In genomic region chr1:94541175-94542087, GRCh38 we compare ENCODE assay signal across 8 cellular contexts. TPM values are rescaled to one million over a fixed set of nuclear protein-coding genes. Genes with fewer than 3 reads are reported as not detected.
A peak's percentile ranks its signal among the peaks of the same experiment; 100 is the strongest.
DNase-seq lines count a peak whose midpoint lies in the region; ATAC-seq and TF ChIP-seq lines count a peak whose summit lies in the region.

TSS of gene F3 (minus strand) at chr1:94541759. CDS start at chr1:94541636, 123 bp downstream.

- peaks cover 25% of the 10 kb centered on the region for H3K27me3 ChIP-seq in HUES6 (ENCODE audit: control insufficient read depth, insufficient read depth, low read length)
- peaks cover 20% of the 10 kb centered on the region for H3K27me3 ChIP-seq in left ventricle myocardium inferior (ENCODE audit: low read depth)
- no peaks in the 10 kb centered on the region for H3K27me3 ChIP-seq in upper lobe of right lung

- H3K27ac Mint-ChIP-seq in progenitor cell of endocrine pancreas: peak within 1 kb of the TSS; percentile 96

- DNase-seq in COR-L47 (lab: John Stamatoyannopoulos, UW): peak; percentile 53
- peak; percentile 42 for DNase-seq in SKM-1 (lab: John Stamatoyannopoulos, UW; ENCODE audit: unreplicated experiment)
- DNase-seq in amniotic epithelial cell (ENCODE audit: low read depth): peak; percentile 87
- DNase-seq in left ventricle myocardium inferior: peak; percentile 89
- peak; percentile 75 for DNase-seq in progenitor cell of endocrine pancreas (ENCODE audit: low spot score, unreplicated experiment)
- peak; percentile 97 for DNase-seq in upper lobe of right lung

- intact Hi-C loops in left ventricle myocardium inferior (cut with micrococcal nuclease): no loop called here
- intact Hi-C loops in upper lobe of right lung (cut with DNase I): no loop called here

- H3K9me3 Mint-ChIP-seq in progenitor cell of endocrine pancreas (ENCODE audit: low read depth): no peaks in the 10 kb centered on the region

- peaks cover 57% of the 10 kb centered on the region for H3K4me1 Mint-ChIP-seq in progenitor cell of endocrine pancreas (ENCODE audit: low read depth)

- H3K9me3 ChIP-seq in HUES6 (ENCODE audit: control insufficient read depth, insufficient read depth, low read depth, low read length): no peaks in the 10 kb centered on the region
- no peaks in the 10 kb centered on the region for H3K9me3 ChIP-seq in left ventricle myocardium inferior (replicated peaks)
- no peaks in the 10 kb centered on the region for H3K9me3 ChIP-seq in upper lobe of right lung

- peaks cover 4% of the 10 kb centered on the region for H3K27me3 Mint-ChIP-seq in progenitor cell of endocrine pancreas

- H3K36me3 ChIP-seq in HUES6 (ENCODE audit: control insufficient read depth, insufficient read depth, low read length) (peaks cover 25% of the 10 kb centered on the region; the same call in 1 of the 2 replicates), left ventricle myocardium inferior (no peaks in the 10 kb centered on the region), upper lobe of right lung (no peaks in the 10 kb centered on the region)

- H3K27ac ChIP-seq in HUES6 (ENCODE audit: low read depth, low read length) (peak within 1 kb of the TSS; percentile 81; the same call in 1 of the 2 replicates), left ventricle myocardium inferior (replicated peaks) (peak within 1 kb of the TSS; percentile 90), upper lobe of right lung (peak within 1 kb of the TSS; percentile 91)

- H3K4me3 Mint-ChIP-seq in progenitor cell of endocrine pancreas (ENCODE audit: low read depth): peak within 1 kb of the TSS; percentile 95

- H3K4me1 ChIP-seq in HUES6 (ENCODE audit: control insufficient read depth, insufficient read depth, low read length) (peaks cover 35% of the 10 kb centered on the region), left ventricle myocardium inferior (peaks cover 66% of the 10 kb centered on the region), upper lobe of right lung (peaks cover 32% of the 10 kb centered on the region)

- H3K4me3 ChIP-seq in HUES6 (ENCODE audit: low read depth, low read length) (peak within 1 kb of the TSS; percentile 83), left ventricle myocardium inferior (peak within 1 kb of the TSS; percentile 79), upper lobe of right lung (peak within 1 kb of the TSS; percentile 85)

- H3K36me3 Mint-ChIP-seq in progenitor cell of endocrine pancreas (ENCODE audit: insufficient read depth): peaks cover 23% of the 10 kb centered on the region

- ATAC-seq in GM21381 (IDR thresholded peaks at IDR 0.05; ENCODE audit: unreplicated experiment): peak; percentile 74
- ATAC-seq in upper lobe of right lung: peak; percentile 96

- TF ChIP-seq CTCF in left ventricle myocardium inferior (IDR thresholded peaks at IDR 0.05; ENCODE audit: borderline replicate concordance) (no peak), progenitor cell of endocrine pancreas (IDR thresholded peaks at IDR 0.05; ENCODE audit: unreplicated experiment) (peak; percentile 44), upper lobe of right lung (IDR thresholded peaks at IDR 0.05) (peak; percentile 9)

- peak within 1 kb of the TSS; percentile 91 for H3K9ac ChIP-seq in HUES6 (ENCODE audit: low read length)

RNA-seq across cellular contexts. Expression of gene F3, which starts in this region (rescaled TPM):
- 50.8 TPM for total RNA-seq in left ventricle myocardium inferior
- 84.9 and 95.0 TPM in 2 replicates for total RNA-seq in progenitor cell of endocrine pancreas
- 113 TPM for total RNA-seq in upper lobe of right lung

Comparison
In these comparisons a context has a peak if more than half of its experiments do, and no peak if none do; other contexts are left out.
1. Peak in every context shown above with its lines: DNase-seq, ATAC-seq, H3K4me3 ChIP-seq and H3K27ac ChIP-seq.
2. DNase-seq: peak in every context shown above with its lines; median percentile 97 in upper lobe of right lung; 89 in left ventricle myocardium inferior; 87 in amniotic epithelial cell; 75 in progenitor cell of endocrine pancreas; 53 in COR-L47; 42 in SKM-1.